ENCODE assay signal across 8 cellular contexts in the genomic region with DNA sequence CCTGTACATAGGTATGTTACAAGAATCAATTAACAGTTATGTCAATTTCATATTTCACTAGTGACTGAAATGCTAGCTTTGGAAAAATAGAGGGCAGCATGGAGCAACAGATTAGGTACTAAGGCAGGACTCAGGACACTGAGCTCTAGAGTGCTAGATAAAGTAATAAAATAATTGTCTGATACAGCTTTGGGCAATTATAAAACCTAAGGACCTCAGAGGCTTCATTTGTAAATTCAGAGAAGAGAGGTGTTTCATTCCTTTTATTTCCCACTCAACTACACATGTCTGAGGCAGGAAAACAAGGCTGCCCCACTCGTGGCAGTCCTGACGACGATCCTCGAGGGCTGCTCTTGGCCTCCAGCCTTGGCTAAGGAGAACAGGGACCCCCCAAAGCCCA.
A peak's percentile ranks its signal among the peaks of the same experiment; 100 is the strongest.
DNase-seq lines count a peak whose midpoint lies in the region; TF ChIP-seq lines count a peak whose summit lies in the region.

No MANE protein-coding gene starts in this region.

- no peaks in the 10 kb centered on the region for H3K79me2 ChIP-seq in fibroblast of lung (ENCODE audit: control insufficient read depth, insufficient read depth, low read length)

- no peaks in the 10 kb centered on the region for H3K9me3 ChIP-seq in fibroblast of lung (ENCODE audit: control insufficient read depth, insufficient read depth, low read depth, low read length)

- DNase-seq in AG09319 (ENCODE audit: extremely low read depth, low read depth) (no peak), H4 (ENCODE audit: low spot score) (peak; percentile 28), RKO (ENCODE audit: low spot score) (peak; percentile 34), fibroblast of lung (ENCODE audit: low read depth in 2 of 2) (peak; percentile 20 to 60), substantia nigra (lab: John Stamatoyannopoulos, UW) (peak in 6 of 49 donors; percentile 1 to 50 (median 6)), NCI-H1048 (lab: John Stamatoyannopoulos, UW) (no peak), amniotic stem cell (lab: John Stamatoyannopoulos, UW) (no peak), epidermal melanocyte (ENCODE audit: insufficient read length, low spot score) (no peak)

- H3K9ac ChIP-seq in fibroblast of lung (ENCODE audit: insufficient read depth, low read length), result no peak overlapping the region

- H3K4me2 ChIP-seq in fibroblast of lung (ENCODE audit: extremely low read depth, insufficient read depth, low read length), result no peak overlapping the region

- H3K4me3 ChIP-seq in fibroblast of lung (replicated peaks in 1 of 4; ENCODE audit: control extremely low read depth in 1 of 4, insufficient read depth in 1 of 4, low read depth in 3 of 4, low read length in 4 of 4), result no peak overlapping the region

- no peaks in the 10 kb centered on the region for H3K4me1 ChIP-seq in fibroblast of lung (ENCODE audit: control insufficient read depth, extremely low read depth, insufficient read depth, low read length)

- H2AFZ ChIP-seq in fibroblast of lung (ENCODE audit: low read length), result no peak overlapping the region

- H3K27ac ChIP-seq in fibroblast of lung (ENCODE audit: insufficient read depth, low read length), result no peak overlapping the region
- H3K27ac ChIP-seq in substantia nigra (ENCODE audit: low read depth, low read length, poor library complexity, severe bottlenecking), result peak overlapping the region; percentile 84

- TF ChIP-seq CTCF in AG09319 (IDR thresholded peaks at IDR 0.05; ENCODE audit: low read depth, low read length) (peak; percentile 51), fibroblast of lung (conservative IDR thresholded peaks at IDR 0.05 in 1 of 2, IDR thresholded peaks at IDR 0.05 in 1 of 2; ENCODE audit: low read depth in 1 of 2, low read length in 2 of 2) (peak; percentile 40 to 58)

- peaks cover 2% of the 10 kb centered on the region for H3K36me3 ChIP-seq in fibroblast of lung (ENCODE audit: control insufficient read depth, insufficient read depth, low read length)

- no peaks in the 10 kb centered on the region for H4K20me1 ChIP-seq in fibroblast of lung (ENCODE audit: control insufficient read depth, extremely low read depth, insufficient read depth, low read length)

- no peaks in the 10 kb centered on the region for H3K27me3 ChIP-seq in fibroblast of lung (ENCODE audit: control insufficient read depth, insufficient read depth, low read length)

Comparison
In these comparisons a context has a peak if more than half of its experiments do, and no peak if none do; other contexts are left out.
1. DNase-seq: peak in H4 (single experiment), RKO (single experiment) and fibroblast of lung (2 of 2); none in AG09319 (single experiment), NCI-H1048 (single experiment), amniotic stem cell (single experiment) and epidermal melanocyte (single experiment).